ENCODE assay signal across 19 cellular contexts in the genomic region with DNA sequence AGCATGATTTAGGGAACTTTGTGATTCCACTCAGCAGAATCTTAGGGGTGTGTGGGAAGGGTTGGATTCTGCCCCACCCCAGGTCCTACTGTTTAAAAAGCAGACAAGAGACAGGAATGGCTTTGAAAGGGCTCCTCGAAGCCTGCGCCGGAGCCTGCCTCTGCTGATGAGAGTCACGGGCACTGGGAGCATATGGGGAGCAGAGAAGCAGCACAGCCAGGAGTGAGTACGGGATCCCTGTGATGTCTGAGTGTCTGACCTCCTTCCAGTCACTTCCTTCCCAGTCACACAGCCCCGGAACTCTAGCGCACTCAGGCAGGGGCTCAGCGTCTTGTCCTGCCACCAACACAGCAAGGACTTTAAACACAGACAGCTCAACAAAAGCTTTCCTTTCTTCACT.
DNase-seq lines count a peak whose midpoint lies in the region; ATAC-seq, FAIRE-seq and TF ChIP-seq lines count a peak whose summit lies in the region.
"Had no signal": no experiment of that assay in that cellular context is flagged by ENCODE, and none has a peak within 500 bp of the region (broad histone marks: within the 10 kb centered on the region; RNA-seq: fewer than 3 reads in every experiment).

No MANE protein-coding gene starts in this region.

- FAIRE-seq in GM12892 (lab: Jason Lieb, UNC) = no peak
- FAIRE-seq: A549, D721Med, G401.6, GM12891, GM18507 had no signal

- no peak for ATAC-seq in GM21786 (IDR thresholded peaks at IDR 0.05; ENCODE audit: unreplicated experiment)
- ATAC-seq: A549; CD8-positive, alpha-beta T cell had no signal

- no peak for TF ChIP-seq POLR2A in GM12892 (IDR thresholded peaks at IDR 0.05; ENCODE audit: low read depth, low read length)

- DNase-seq in Daoy (ENCODE audit: low read depth) (peak; percentile 36), cerebellar cortex (ENCODE audit: low spot score) (peak; percentile 78), cerebellum (ENCODE audit: low spot score) (peak; percentile 68), GM12892 (ENCODE audit: insufficient read length) (no peak)
- DNase-seq in effector CD8-positive, alpha-beta T cell (lab: John Stamatoyannopoulos, UW) = no peak
- DNase-seq: AML-193; Caco-2; Calu3; CD4-positive, alpha-beta T cell; CD8-positive, alpha-beta T cell; DMS79 treated with DMSO at 0.1 percent for 48 hours; EL; GF-D8 had no signal

Comparison
In these comparisons a context has a peak if more than half of its experiments do, and no peak if none do; other contexts are left out.
1. DNase-seq: peak in Daoy (single experiment), cerebellar cortex (single experiment) and cerebellum (single experiment); none in effector CD8-positive, alpha-beta T cell (single experiment) and GM12892 (single experiment).